Comparison of ENCODE assay signal across 2 cellular contexts in the genomic region with DNA sequence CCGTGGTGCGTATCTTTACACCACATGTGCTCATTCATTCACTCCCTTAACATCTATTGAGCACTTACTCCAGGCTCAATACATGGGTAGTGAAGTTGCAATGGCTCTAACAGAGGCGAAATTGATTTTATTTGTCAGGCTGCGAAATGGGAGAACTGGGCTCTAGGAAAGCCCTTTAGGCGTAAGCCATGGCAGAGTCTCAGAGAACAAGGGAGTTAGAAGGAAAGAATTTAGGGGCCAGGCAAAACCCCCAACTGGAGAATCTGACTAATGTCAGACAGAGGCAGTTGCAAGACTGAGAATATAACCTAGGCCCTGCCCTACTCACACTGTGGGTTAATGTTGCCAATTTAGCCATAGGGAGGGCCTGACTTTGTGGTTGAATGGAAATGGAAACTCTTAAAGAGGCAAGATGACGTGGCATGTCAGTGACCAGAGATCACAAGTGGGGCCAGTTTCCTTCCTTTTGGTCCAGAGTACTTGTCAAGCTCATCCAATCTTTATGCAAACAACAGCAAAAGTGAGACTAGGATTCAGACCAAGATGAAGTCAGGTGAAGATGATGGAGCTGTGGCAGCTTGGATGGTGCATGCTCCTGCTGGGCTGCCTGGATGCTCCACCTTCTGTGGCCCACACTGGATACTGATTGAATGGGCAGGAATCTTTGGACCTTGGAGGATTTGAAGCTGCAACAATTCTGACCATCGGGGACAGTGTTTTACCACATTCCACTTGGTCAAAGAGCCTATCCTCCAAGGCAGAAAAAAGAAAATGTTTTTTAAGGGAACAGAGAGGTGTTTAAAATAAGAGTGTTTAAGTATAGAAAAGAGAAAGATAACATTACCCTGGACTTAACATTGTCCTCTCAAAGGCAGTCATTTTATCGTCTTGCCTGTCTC.
TF ChIP-seq lines count a peak whose summit lies in the region.

No MANE protein-coding gene starts in this region.

TF ChIP-seq in GM23338, 12 proteins besides CTCF, POLR2A, EP300 and RAD21 (continued from another document):
- TF ChIP-seq, protein P1, sequence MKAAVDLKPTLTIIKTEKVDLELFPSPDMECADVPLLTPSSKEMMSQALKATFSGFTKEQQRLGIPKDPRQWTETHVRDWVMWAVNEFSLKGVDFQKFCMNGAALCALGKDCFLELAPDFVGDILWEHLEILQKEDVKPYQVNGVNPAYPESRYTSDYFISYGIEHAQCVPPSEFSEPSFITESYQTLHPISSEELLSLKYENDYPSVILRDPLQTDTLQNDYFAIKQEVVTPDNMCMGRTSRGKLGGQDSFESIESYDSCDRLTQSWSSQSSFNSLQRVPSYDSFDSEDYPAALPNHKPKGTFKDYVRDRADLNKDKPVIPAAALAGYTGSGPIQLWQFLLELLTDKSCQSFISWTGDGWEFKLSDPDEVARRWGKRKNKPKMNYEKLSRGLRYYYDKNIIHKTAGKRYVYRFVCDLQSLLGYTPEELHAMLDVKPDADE (IDR thresholded peaks at IDR 0.05) = no peak
- TF ChIP-seq ZNF462 (CRISPR knock-in tag; IDR thresholded peaks at IDR 0.05) = no peak
- no peak for TF ChIP-seq POLR2AphosphoS5 (IDR thresholded peaks at IDR 0.05; ENCODE audit: low read depth)
- no peak for TF ChIP-seq JUNB (IDR thresholded peaks at IDR 0.05; ENCODE audit: unreplicated experiment)
- TF ChIP-seq EZH2phosphoT487 (IDR thresholded peaks at IDR 0.05; ENCODE audit: unreplicated experiment) = no peak
- no peak for TF ChIP-seq ZNF114 (CRISPR knock-in tag; IDR thresholded peaks at IDR 0.05)
- TF ChIP-seq EZH2 (IDR thresholded peaks at IDR 0.05; ENCODE audit: low read depth, unreplicated experiment) = no peak
- TF ChIP-seq ZNF331 (CRISPR knock-in tag; IDR thresholded peaks at IDR 0.05; ENCODE audit: low read depth) = no peak
TF ChIP-seq in GM23338: peak in this region for 0.

TF ChIP-seq in WTC11, 78 proteins besides CTCF, POLR2A, EP300 and RAD21 (continued from another document):
- TF ChIP-seq ZNF425 (CRISPR knock-in tag; conservative IDR thresholded peaks at IDR 0.05) (no peak), AR (CRISPR knock-in tag; IDR thresholded peaks at IDR 0.05) (no peak), FOXK1 (CRISPR knock-in tag; IDR thresholded peaks at IDR 0.05) (no peak), HMGXB4 (CRISPR knock-in tag; IDR thresholded peaks at IDR 0.05) (no peak), PRRX2 (CRISPR knock-in tag; IDR thresholded peaks at IDR 0.05) (no peak), KAT7 (CRISPR knock-in tag; IDR thresholded peaks at IDR 0.05; ENCODE audit: borderline replicate concordance) (no peak), HMGA2 (CRISPR knock-in tag; IDR thresholded peaks at IDR 0.05) (no peak), ZNF281 (CRISPR knock-in tag; IDR thresholded peaks at IDR 0.05) (no peak), MXD4 (CRISPR knock-in tag; IDR thresholded peaks at IDR 0.05; ENCODE audit: borderline replicate concordance) (no peak), NFATC4 (CRISPR knock-in tag; IDR thresholded peaks at IDR 0.05) (no peak), ZNF263 (CRISPR knock-in tag; IDR thresholded peaks at IDR 0.05; ENCODE audit: low read depth) (no peak)
- TF ChIP-seq, protein P2, sequence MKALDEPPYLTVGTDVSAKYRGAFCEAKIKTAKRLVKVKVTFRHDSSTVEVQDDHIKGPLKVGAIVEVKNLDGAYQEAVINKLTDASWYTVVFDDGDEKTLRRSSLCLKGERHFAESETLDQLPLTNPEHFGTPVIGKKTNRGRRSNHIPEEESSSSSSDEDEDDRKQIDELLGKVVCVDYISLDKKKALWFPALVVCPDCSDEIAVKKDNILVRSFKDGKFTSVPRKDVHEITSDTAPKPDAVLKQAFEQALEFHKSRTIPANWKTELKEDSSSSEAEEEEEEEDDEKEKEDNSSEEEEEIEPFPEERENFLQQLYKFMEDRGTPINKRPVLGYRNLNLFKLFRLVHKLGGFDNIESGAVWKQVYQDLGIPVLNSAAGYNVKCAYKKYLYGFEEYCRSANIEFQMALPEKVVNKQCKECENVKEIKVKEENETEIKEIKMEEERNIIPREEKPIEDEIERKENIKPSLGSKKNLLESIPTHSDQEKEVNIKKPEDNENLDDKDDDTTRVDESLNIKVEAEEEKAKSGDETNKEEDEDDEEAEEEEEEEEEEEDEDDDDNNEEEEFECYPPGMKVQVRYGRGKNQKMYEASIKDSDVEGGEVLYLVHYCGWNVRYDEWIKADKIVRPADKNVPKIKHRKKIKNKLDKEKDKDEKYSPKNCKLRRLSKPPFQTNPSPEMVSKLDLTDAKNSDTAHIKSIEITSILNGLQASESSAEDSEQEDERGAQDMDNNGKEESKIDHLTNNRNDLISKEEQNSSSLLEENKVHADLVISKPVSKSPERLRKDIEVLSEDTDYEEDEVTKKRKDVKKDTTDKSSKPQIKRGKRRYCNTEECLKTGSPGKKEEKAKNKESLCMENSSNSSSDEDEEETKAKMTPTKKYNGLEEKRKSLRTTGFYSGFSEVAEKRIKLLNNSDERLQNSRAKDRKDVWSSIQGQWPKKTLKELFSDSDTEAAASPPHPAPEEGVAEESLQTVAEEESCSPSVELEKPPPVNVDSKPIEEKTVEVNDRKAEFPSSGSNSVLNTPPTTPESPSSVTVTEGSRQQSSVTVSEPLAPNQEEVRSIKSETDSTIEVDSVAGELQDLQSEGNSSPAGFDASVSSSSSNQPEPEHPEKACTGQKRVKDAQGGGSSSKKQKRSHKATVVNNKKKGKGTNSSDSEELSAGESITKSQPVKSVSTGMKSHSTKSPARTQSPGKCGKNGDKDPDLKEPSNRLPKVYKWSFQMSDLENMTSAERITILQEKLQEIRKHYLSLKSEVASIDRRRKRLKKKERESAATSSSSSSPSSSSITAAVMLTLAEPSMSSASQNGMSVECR (CRISPR knock-in tag; IDR thresholded peaks at IDR 0.05; ENCODE audit: borderline replicate concordance) = no peak
- TF ChIP-seq, protein P3, sequence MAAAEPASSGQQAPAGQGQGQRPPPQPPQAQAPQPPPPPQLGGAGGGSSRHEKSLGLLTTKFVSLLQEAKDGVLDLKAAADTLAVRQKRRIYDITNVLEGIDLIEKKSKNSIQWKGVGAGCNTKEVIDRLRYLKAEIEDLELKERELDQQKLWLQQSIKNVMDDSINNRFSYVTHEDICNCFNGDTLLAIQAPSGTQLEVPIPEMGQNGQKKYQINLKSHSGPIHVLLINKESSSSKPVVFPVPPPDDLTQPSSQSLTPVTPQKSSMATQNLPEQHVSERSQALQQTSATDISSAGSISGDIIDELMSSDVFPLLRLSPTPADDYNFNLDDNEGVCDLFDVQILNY (CRISPR knock-in tag; IDR thresholded peaks at IDR 0.05) = no peak
